12 cellular contexts compared by ENCODE assay signal in the genomic region with DNA sequence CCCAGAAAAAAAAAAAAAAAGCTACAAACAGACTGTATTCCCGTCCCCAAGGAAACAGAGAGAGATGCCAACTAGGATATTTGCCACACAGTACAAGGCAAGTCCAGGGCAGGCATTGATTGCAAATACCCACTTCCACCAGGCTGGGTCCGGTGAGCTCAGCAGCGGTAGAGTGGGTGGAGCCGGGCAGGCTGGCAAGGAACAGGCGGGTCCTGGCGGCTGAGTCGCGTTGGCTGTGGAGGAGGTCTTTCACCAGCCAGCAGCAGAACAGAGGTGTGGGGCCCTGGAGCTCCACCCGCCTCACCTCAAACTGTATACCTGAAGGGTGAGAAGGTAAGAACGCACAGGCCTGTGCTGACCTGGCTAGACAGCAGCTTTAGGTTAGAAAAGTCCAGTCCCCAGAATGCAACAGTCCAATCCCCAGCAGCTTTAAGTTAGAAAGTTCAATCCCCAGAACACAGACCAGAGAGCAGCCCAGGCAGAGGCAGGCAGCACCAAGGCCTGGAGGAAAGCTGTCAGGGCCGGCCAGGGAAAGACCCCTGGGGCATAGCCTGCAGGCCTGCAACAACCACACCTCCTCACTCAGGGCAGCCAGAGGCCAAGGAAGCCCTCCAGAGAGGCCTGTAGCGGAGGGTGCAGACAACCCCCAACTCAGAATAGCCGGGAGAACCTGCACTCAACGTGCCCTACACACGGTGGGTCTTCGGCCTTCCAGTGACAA. TPM values are rescaled to one million over a fixed set of nuclear protein-coding genes. Genes with fewer than 3 reads are reported as not detected.
A peak's percentile ranks its signal among the peaks of the same experiment; 100 is the strongest.
DNase-seq lines count a peak whose midpoint lies in the region; ATAC-seq lines count a peak whose summit lies in the region.
"Had no signal": no experiment of that assay in that cellular context is flagged by ENCODE, and none has a peak within 500 bp of the region (broad histone marks: within the 10 kb centered on the region; RNA-seq: fewer than 3 reads in every experiment).

No MANE protein-coding gene starts in this region.

- H3K9me2 ChIP-seq in GM23248 (ENCODE audit: insufficient read depth) = no peaks in the 10 kb centered on the region

- no peaks in the 10 kb centered on the region for H4K20me1 ChIP-seq in GM23248 (ENCODE audit: insufficient read depth)

- no peaks in the 10 kb centered on the region for H3K27me3 ChIP-seq in GM23248 (replicated peaks; ENCODE audit: insufficient read depth)
- H3K27me3 ChIP-seq: dorsolateral prefrontal cortex had no signal

- H3K4me1 ChIP-seq in GM23248 (ENCODE audit: insufficient read depth) = no peaks in the 10 kb centered on the region

- no peak overlapping the region for H2AFZ ChIP-seq in GM23248

- H3K27me3 Mint-ChIP-seq in T-helper 1 cell treated with Interleukin-12 subunit alpha and Interleukin-12 subunit beta and Interleukin-4 antibody, amounts not matched to agents 30 μg/mL and 1 μg/mL, for 36 hours (ENCODE audit: low read depth) = no peaks in the 10 kb centered on the region
- H3K27me3 Mint-ChIP-seq in central memory CD8-positive, alpha-beta T cell = no peaks in the 10 kb centered on the region

- no peak overlapping the region for H3K4me2 ChIP-seq in GM23248 (ENCODE audit: unreplicated experiment)

- no peaks in the 10 kb centered on the region for H3K79me2 ChIP-seq in GM23248 (ENCODE audit: insufficient read depth)

- H3K9me3 ChIP-seq in GM23248 (ENCODE audit: low read depth) = no peaks in the 10 kb centered on the region

- WGBS in GM23248 (ENCODE audit: low coverage in 1 of 2, low lambda C conversion rate in 2 of 2, missing lambda C conversion rate in 2 of 2), 2 experiments = 85% methylated on average over 16 of the region's 16 CpGs

- peaks cover 49% of the 10 kb centered on the region for H3K36me3 Mint-ChIP-seq in T-helper 1 cell treated with Interleukin-12 subunit alpha and Interleukin-12 subunit beta and Interleukin-4 antibody, amounts not matched to agents 30 μg/mL and 1 μg/mL, for 36 hours (ENCODE audit: low read depth)
- peaks cover 15% of the 10 kb centered on the region for H3K36me3 Mint-ChIP-seq in central memory CD8-positive, alpha-beta T cell (ENCODE audit: insufficient read depth)

- peaks cover 5% of the 10 kb centered on the region; the same call in 1 of the 2 replicates for H3F3A ChIP-seq in GM23248 (ENCODE audit: insufficient read depth)

- ATAC-seq in central memory CD8-positive, alpha-beta T cell (replicated peaks; ENCODE audit: extremely low read depth, poor library complexity, severe bottlenecking) = peak; percentile 59
- no peak for ATAC-seq in HG02870 (IDR thresholded peaks at IDR 0.05; ENCODE audit: unreplicated experiment)

- intact Hi-C loops in posterior cingulate gyrus (cut with DNase I) = no loop called here

- no peak overlapping the region for H3K4me3 ChIP-seq in GM23248
- H3K4me3 ChIP-seq: dorsolateral prefrontal cortex had no signal

- peaks cover 38% of the 10 kb centered on the region for H3K4me1 Mint-ChIP-seq in T-helper 1 cell treated with Interleukin-12 subunit alpha and Interleukin-12 subunit beta and Interleukin-4 antibody, amounts not matched to agents 30 μg/mL and 1 μg/mL, for 36 hours (ENCODE audit: low read depth)
- peaks cover 18% of the 10 kb centered on the region for H3K4me1 Mint-ChIP-seq in central memory CD8-positive, alpha-beta T cell

- no peak overlapping the region for H3K27ac ChIP-seq in GM23248
- H3K27ac ChIP-seq: dorsolateral prefrontal cortex had no signal

- H3K36me3 ChIP-seq in GM23248 (ENCODE audit: low read depth) = no peaks in the 10 kb centered on the region

- no peak overlapping the region for H3K9ac ChIP-seq in GM23248

- H3K4me3 Mint-ChIP-seq in T-helper 1 cell treated with Interleukin-12 subunit alpha and Interleukin-12 subunit beta and Interleukin-4 antibody, amounts not matched to agents 30 μg/mL and 1 μg/mL, for 36 hours = peak overlapping the region; percentile 35
- no peak overlapping the region for H3K4me3 Mint-ChIP-seq in central memory CD8-positive, alpha-beta T cell

- in situ Hi-C loops in GM23248 (cut with MboI) = no loop called here

- H3K9me3 Mint-ChIP-seq in T-helper 1 cell treated with Interleukin-12 subunit alpha and Interleukin-12 subunit beta and Interleukin-4 antibody, amounts not matched to agents 30 μg/mL and 1 μg/mL, for 36 hours = peaks cover 5% of the 10 kb centered on the region
- no peaks in the 10 kb centered on the region for H3K9me3 Mint-ChIP-seq in central memory CD8-positive, alpha-beta T cell

- DNase-seq in GM23248 = peak; percentile 18
- DNase-seq in central memory CD8-positive, alpha-beta T cell (ENCODE audit: low spot score in 2 of 2) = no peak
- DNase-seq in posterior cingulate gyrus = peak in 8 of 10 donors; percentile 34 to 91 (median 54)
- no peak for DNase-seq in MV-4-11 (lab: John Stamatoyannopoulos, UW)
- no peak for DNase-seq in dermis blood vessel endothelial cell
- DNase-seq in SW 1271 (lab: John Stamatoyannopoulos, UW) = no peak
- DNase-seq: HCEC 1CT, hippocampal formation, NCI-H1694 treated with DMSO at 0.1 percent for 48 hours had no signal

- peak overlapping the region; percentile 52 for H3K27ac Mint-ChIP-seq in T-helper 1 cell treated with Interleukin-12 subunit alpha and Interleukin-12 subunit beta and Interleukin-4 antibody, amounts not matched to agents 30 μg/mL and 1 μg/mL, for 36 hours
- peak overlapping the region; percentile 13 for H3K27ac Mint-ChIP-seq in central memory CD8-positive, alpha-beta T cell (ENCODE audit: low read depth)

RNA-seq across cellular contexts. Expression of a gene that starts 21.9 kb away (rescaled TPM):
- 21.0 and 39.8 TPM in 2 replicates for total RNA-seq in GM23248 (2014; rRNA removed; shearing (Covaris generic))
- polyA plus RNA-seq in GM23248 (2016; fragmentation: Nextera tagmentation; extraction: Ambion mirVana) = 15.1 and 15.8 TPM in 2 replicates
- total RNA-seq in dermis blood vessel endothelial cell = 37.6 and 43.2 TPM in 2 replicates

RNA-seq across cellular contexts. Expression of a gene that starts 25.3 kb away (rescaled TPM):
- 0.38 and 2.1 TPM in 2 replicates for total RNA-seq in GM23248 (2014; rRNA removed; shearing (Covaris generic))
- polyA plus RNA-seq in GM23248 (2016; fragmentation: Nextera tagmentation; extraction: Ambion mirVana) = 0.56 and 0.91 TPM in 2 replicates
- 4.4 and 9.2 TPM in 2 replicates for total RNA-seq in dermis blood vessel endothelial cell

RNA-seq across cellular contexts. Expression of a gene that starts 26.3 kb away (rescaled TPM):
- total RNA-seq in GM23248 (2014; rRNA removed; shearing (Covaris generic)) = 44.6 and 53.1 TPM in 2 replicates
- 107 and 110 TPM in 2 replicates for polyA plus RNA-seq in GM23248 (2016; fragmentation: Nextera tagmentation; extraction: Ambion mirVana)
- 47.6 and 55.1 TPM in 2 replicates for total RNA-seq in dermis blood vessel endothelial cell

Comparison
In these comparisons a context has a peak if more than half of its experiments do, and no peak if none do; other contexts are left out.
1. DNase-seq: peak in GM23248 (single experiment) and posterior cingulate gyrus (8 of 10); none in central memory CD8-positive, alpha-beta T cell (0 of 2), MV-4-11 (single experiment), dermis blood vessel endothelial cell (single experiment) and SW 1271 (0 of 2).